Comparison of ENCODE assay signal across 25 cellular contexts in the genomic region with DNA sequence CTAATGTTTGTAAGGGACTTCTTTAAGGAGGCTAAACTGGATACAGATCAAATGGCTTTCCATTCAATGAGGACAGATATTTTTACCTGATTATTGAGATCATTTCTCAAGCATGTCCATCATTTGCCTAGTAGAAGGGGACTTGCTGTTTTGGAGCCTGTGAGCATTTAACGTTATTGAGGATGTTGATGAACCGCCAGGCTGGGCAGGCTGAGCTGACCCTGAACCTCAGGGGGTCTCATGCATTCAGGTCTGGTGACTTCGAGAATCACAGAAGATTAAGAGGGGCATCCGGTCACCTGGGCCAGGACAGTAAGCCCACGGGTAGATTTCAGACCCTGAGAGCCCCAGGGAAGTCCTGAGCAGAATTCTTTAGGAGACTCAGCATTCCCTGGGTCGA.
"Had no signal": no experiment of that assay in that cellular context is flagged by ENCODE, and none has a peak within 500 bp of the region (broad histone marks: within the 10 kb centered on the region; RNA-seq: fewer than 3 reads in every experiment).

No MANE protein-coding gene starts in this region.

- H3K9me3 ChIP-seq: MG63, SK-N-SH had no signal

- DNase-seq: IMR-90, Kasumi-1, MG63, NCI-H1092, NCI-H1105 treated with DMSO at 0.1 percent for 48 hours, NCI-H1417 treated with DMSO at 0.1 percent for 48 hours, NCI-H146, NCI-H1694 treated with DMSO at 0.1 percent for 48 hours, NCI-H1930, NCI-H2081, NCI-H2107, NCI-H2227 treated with DMSO at 0.1 percent for 48 hours, NCI-H446, NCI-H510A, NCI-H524 treated with DMSO at 0.1 percent for 48 hours, NCI-H69, NCI-H774, PC-3, SHP77, SK-N-SH had no signal

- H3K27me3 ChIP-seq: MG63 had no signal

- H3K9ac ChIP-seq: KMS-11, SK-N-SH had no signal

- H3K27ac ChIP-seq: KMS-11, RWPE1 had no signal

- H3K4me3 ChIP-seq: K562, MG63 had no signal

- H3K4me2 ChIP-seq: KMS-11, SK-N-SH had no signal

- H3K9me2 ChIP-seq: SK-N-SH had no signal

- ATAC-seq: HepG2, K562, Panc1, PC-3 had no signal
